In genomic region chr13:113491418-113491883, GRCh38 we compare ENCODE assay signal across 1 cellular context.
TF ChIP-seq lines count a peak whose summit lies in the region.

No MANE protein-coding gene starts in this region.

TF ChIP-seq in GM12878, 131 proteins besides CTCF, POLR2A, EP300 and RAD21:
- TF ChIP-seq E2F4 (IDR thresholded peaks at IDR 0.05; ENCODE audit: low read depth, low read length): no peak
- TF ChIP-seq SKIL (IDR thresholded peaks at IDR 0.05; ENCODE audit: low read depth, poor library complexity, severe bottlenecking): no peak
- TF ChIP-seq HDGF (IDR thresholded peaks at IDR 0.05): peak; percentile 50; the same call in 1 of the 2 replicates
- TF ChIP-seq, protein P1, sequence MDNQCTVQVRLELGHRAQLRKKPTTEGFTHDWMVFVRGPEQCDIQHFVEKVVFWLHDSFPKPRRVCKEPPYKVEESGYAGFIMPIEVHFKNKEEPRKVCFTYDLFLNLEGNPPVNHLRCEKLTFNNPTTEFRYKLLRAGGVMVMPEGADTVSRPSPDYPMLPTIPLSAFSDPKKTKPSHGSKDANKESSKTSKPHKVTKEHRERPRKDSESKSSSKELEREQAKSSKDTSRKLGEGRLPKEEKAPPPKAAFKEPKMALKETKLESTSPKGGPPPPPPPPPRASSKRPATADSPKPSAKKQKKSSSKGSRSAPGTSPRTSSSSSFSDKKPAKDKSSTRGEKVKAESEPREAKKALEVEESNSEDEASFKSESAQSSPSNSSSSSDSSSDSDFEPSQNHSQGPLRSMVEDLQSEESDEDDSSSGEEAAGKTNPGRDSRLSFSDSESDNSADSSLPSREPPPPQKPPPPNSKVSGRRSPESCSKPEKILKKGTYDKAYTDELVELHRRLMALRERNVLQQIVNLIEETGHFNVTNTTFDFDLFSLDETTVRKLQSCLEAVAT (IDR thresholded peaks at IDR 0.05): 0 out of 2 replicates have a peak, but pooled peaks have one; percentile 56
- TF ChIP-seq IKZF2 (IDR thresholded peaks at IDR 0.05): no peak
- TF ChIP-seq, protein P2, sequence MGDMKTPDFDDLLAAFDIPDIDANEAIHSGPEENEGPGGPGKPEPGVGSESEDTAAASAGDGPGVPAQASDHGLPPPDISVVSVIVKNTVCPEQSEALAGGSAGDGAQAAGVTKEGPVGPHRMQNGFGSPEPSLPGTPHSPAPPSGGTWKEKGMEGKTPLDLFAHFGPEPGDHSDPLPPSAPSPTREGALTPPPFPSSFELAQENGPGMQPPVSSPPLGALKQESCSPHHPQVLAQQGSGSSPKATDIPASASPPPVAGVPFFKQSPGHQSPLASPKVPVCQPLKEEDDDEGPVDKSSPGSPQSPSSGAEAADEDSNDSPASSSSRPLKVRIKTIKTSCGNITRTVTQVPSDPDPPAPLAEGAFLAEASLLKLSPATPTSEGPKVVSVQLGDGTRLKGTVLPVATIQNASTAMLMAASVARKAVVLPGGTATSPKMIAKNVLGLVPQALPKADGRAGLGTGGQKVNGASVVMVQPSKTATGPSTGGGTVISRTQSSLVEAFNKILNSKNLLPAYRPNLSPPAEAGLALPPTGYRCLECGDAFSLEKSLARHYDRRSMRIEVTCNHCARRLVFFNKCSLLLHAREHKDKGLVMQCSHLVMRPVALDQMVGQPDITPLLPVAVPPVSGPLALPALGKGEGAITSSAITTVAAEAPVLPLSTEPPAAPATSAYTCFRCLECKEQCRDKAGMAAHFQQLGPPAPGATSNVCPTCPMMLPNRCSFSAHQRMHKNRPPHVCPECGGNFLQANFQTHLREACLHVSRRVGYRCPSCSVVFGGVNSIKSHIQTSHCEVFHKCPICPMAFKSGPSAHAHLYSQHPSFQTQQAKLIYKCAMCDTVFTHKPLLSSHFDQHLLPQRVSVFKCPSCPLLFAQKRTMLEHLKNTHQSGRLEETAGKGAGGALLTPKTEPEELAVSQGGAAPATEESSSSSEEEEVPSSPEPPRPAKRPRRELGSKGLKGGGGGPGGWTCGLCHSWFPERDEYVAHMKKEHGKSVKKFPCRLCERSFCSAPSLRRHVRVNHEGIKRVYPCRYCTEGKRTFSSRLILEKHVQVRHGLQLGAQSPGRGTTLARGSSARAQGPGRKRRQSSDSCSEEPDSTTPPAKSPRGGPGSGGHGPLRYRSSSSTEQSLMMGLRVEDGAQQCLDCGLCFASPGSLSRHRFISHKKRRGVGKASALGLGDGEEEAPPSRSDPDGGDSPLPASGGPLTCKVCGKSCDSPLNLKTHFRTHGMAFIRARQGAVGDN (IDR thresholded peaks at IDR 0.05): no peak
